ENCODE assay signal across 10 cellular contexts in the genomic region with DNA sequence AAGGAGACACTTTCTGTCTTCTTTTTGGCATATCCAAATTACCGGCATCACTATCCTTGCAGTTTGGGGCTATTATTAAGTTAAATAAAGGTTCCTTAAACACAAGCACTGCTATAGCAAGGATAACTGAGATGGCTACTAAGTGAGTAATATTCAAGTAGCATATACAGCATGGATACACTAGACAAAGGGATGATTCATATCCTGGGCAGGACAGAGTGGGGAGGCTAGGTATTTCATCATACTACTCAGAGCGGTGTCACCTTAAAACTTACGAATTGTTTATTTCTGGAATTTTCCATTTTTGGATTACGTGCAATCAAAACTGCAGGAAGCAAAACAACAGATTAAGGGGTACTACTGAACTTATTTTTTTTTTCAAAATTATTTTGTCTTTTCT. TPM values are rescaled to one million over a fixed set of nuclear protein-coding genes. Genes with fewer than 3 reads are reported as not detected.
DNase-seq lines count a peak whose midpoint lies in the region; ATAC-seq, FAIRE-seq and TF ChIP-seq lines count a peak whose summit lies in the region.
"Had no signal": no experiment of that assay in that cellular context is flagged by ENCODE, and none has a peak within 500 bp of the region (broad histone marks: within the 10 kb centered on the region; RNA-seq: fewer than 3 reads in every experiment).

No MANE protein-coding gene starts in this region.

- intact Hi-C loops in left lung (cut with DNase I) = no loop called here

- peak overlapping the region in 1 of 2 donors; percentile 2 for H3K27ac ChIP-seq in left lung

- no peak overlapping the region for H3K4me3 ChIP-seq in left lung

- FAIRE-seq in HTR-8/SVneo (lab: Jason Lieb, UNC) = peak; percentile 88

- peak; percentile 3 to 35 for DNase-seq in AML-193 (lab: John Stamatoyannopoulos, UW)
- peak; percentile 44 for DNase-seq in HTR-8/SVneo (ENCODE audit: insufficient read length, low spot score)
- DNase-seq in amniotic epithelial cell (ENCODE audit: low read depth) = peak; percentile 93
- no peak for DNase-seq in left lung
- DNase-seq in HuH-7.5 (ENCODE audit: low spot score) = no peak
- DNase-seq in DMS 273 (lab: John Stamatoyannopoulos, UW; ENCODE audit: unreplicated experiment) = no peak
- no peak for DNase-seq in NCI-H524 (lab: John Stamatoyannopoulos, UW)
- DNase-seq in NCI-H69 (lab: John Stamatoyannopoulos, UW) = no peak
- DNase-seq: activated CD4-positive, alpha-beta memory T cell treated with anti-CD3 and anti-CD28 coated beads, Interleukin-2, amount 10 ng/mL, durations not matched to agents 7 days and 5 days; NCI-H526 had no signal

- H3K4me1 ChIP-seq in left lung = no peaks in the 10 kb centered on the region

- peaks cover 0 to 13% of the 10 kb centered on the region in 2 donors for H3K36me3 ChIP-seq in left lung

- no peaks in the 10 kb centered on the region for H3K27me3 ChIP-seq in left lung

- H3K9me3 ChIP-seq in left lung = peaks cover 0 to 30% of the 10 kb centered on the region in 2 donors

- ATAC-seq in left lung = peak; percentile 70

- no peak for TF ChIP-seq CTCF in left lung (IDR thresholded peaks at IDR 0.05)

RNA-seq across cellular contexts. Expression of a gene that starts 54.1 kb away (rescaled TPM):
- total RNA-seq in left lung = 10 to 100 TPM; 26.0 to 27.0 TPM

Comparison
In these comparisons a context has a peak if more than half of its experiments do, and no peak if none do; other contexts are left out.
1. DNase-seq: peak in AML-193 (2 of 2), HTR-8/SVneo (single experiment) and amniotic epithelial cell (single experiment); none in left lung (0 of 2), HuH-7.5 (single experiment), DMS 273 (single experiment), NCI-H524 (0 of 2) and NCI-H69 (single experiment).